In the genomic region with DNA sequence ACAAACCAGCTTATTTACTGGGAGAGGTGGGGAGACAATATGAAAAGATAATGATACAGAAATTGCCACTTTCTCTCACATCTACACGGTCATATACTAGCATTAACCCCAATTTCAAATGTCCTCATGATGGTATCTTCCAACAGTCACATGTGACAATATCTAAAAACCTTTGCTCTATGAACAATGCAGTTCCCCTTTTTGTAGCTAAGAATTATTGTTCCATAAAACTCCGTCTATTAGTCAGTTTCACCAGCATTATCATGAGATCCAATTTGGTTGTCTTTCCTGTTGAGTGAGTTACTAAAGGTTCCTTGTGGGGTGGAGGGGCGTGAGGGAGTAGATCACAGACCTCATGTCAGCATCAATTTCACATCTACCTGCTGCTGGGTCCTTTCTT, we compare ENCODE assay signal across 17 cellular contexts.
DNase-seq lines count a peak whose midpoint lies in the region; ATAC-seq and TF ChIP-seq lines count a peak whose summit lies in the region.
"Had no signal": no experiment of that assay in that cellular context is flagged by ENCODE, and none has a peak within 500 bp of the region (broad histone marks: within the 10 kb centered on the region; RNA-seq: fewer than 3 reads in every experiment).

No MANE protein-coding gene starts in this region.

- peaks cover 2% of the 10 kb centered on the region for H3K27me3 Mint-ChIP-seq in dendritic cell treated with granulocyte-macrophage colony-stimulating factor and Interleukin-4, amounts not matched to agents 40 ng/mL and 50 ng/mL, for 4 days
- H3K27me3 Mint-ChIP-seq in nephron progenitor cell (ENCODE audit: low read depth, poor library complexity): peaks cover 10% of the 10 kb centered on the region

- ATAC-seq in GM19467 (IDR thresholded peaks at IDR 0.05; ENCODE audit: unreplicated experiment): no peak

- no peaks in the 10 kb centered on the region for H3K9me3 Mint-ChIP-seq in dendritic cell treated with granulocyte-macrophage colony-stimulating factor and Interleukin-4, amounts not matched to agents 40 ng/mL and 50 ng/mL, for 4 days
- no peaks in the 10 kb centered on the region for H3K9me3 Mint-ChIP-seq in nephron progenitor cell
- H3K9me3 Mint-ChIP-seq: nephron had no signal

- peaks cover 44% of the 10 kb centered on the region for H3K36me3 Mint-ChIP-seq in dendritic cell treated with granulocyte-macrophage colony-stimulating factor and Interleukin-4, amounts not matched to agents 40 ng/mL and 50 ng/mL, for 4 days (ENCODE audit: low read depth)
- H3K36me3 Mint-ChIP-seq in nephron progenitor cell (ENCODE audit: low read depth): peaks cover 19% of the 10 kb centered on the region

- peak overlapping the region; percentile 100 for H3K4me3 Mint-ChIP-seq in dendritic cell treated with granulocyte-macrophage colony-stimulating factor and Interleukin-4, amounts not matched to agents 40 ng/mL and 50 ng/mL, for 4 days
- peak overlapping the region; percentile 94 for H3K4me3 Mint-ChIP-seq in nephron progenitor cell

- no peak for TF ChIP-seq CTCF in nephron progenitor cell (IDR thresholded peaks at IDR 0.05)

- DNase-seq in NOMO-1 (lab: John Stamatoyannopoulos, UW; ENCODE audit: unreplicated experiment in 2 of 2) (peak; percentile 27 to 67), NOMO-1 treated with dmso at 0.1 percent for 144 hours (lab: John Stamatoyannopoulos, UW; ENCODE audit: unreplicated experiment) (no peak), OCI-M1 (lab: John Stamatoyannopoulos, UW) (peak; percentile 1), nephron progenitor cell (no peak), germinal center (ENCODE audit: low spot score) (no peak), kidney tubule cell (ENCODE audit: low spot score) (no peak)
- DNase-seq: 8988T; activated CD4-positive, alpha-beta T cell treated with anti-CD3 and anti-CD28 coated beads for 1 hour; adrenal gland; colonic mucosa; IMR-90; NCI-H146; NCI-H82; sigmoid colon had no signal

- H3K27ac Mint-ChIP-seq in dendritic cell treated with granulocyte-macrophage colony-stimulating factor and Interleukin-4, amounts not matched to agents 40 ng/mL and 50 ng/mL, for 4 days: peak overlapping the region; percentile 99
- no peak overlapping the region for H3K27ac Mint-ChIP-seq in nephron progenitor cell
- H3K27ac Mint-ChIP-seq: nephron had no signal

- intact Hi-C loops in dendritic cell treated with granulocyte-macrophage colony-stimulating factor and Interleukin-4, amounts not matched to agents 40 ng/mL and 50 ng/mL, for 4 days (cut with micrococcal nuclease): loop anchor here (5.0 kb wide), 1 partner anchor 240 kb away; no protein-coding TSS in a partner anchor

- H3K4me1 Mint-ChIP-seq in dendritic cell treated with granulocyte-macrophage colony-stimulating factor and Interleukin-4, amounts not matched to agents 40 ng/mL and 50 ng/mL, for 4 days (ENCODE audit: low read depth): peaks cover 62% of the 10 kb centered on the region
- H3K4me1 Mint-ChIP-seq in nephron progenitor cell: peaks cover 48% of the 10 kb centered on the region

Comparison
In these comparisons a context has a peak if more than half of its experiments do, and no peak if none do; other contexts are left out.
1. DNase-seq: peak in NOMO-1 (2 of 2) and OCI-M1 (single experiment); none in NOMO-1 treated with dmso at 0.1 percent for 144 hours (single experiment), nephron progenitor cell (single experiment), germinal center (single experiment) and kidney tubule cell (single experiment).